ENCODE assay signal across 18 cellular contexts in the genomic region with DNA sequence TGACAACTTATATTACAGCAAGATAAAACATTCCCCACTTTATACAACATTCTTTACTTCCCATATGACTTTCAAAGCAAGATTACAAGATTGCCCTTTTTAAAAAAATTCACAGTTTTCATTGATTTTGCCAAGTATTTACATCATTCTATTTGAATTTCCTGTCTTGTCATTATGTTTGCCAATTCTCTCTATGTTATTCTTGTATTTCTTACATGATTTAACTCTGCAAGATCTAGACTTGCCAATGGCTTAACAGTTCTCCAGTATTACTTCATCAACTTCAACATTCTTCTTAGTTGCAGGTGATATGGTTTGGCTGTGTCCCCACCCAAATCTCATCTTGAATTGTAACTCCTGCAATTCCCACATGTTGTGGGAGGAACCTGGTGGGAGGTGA. TPM values are rescaled to one million over a fixed set of nuclear protein-coding genes. Genes with fewer than 3 reads are reported as not detected.
DNase-seq lines count a peak whose midpoint lies in the region; ATAC-seq and TF ChIP-seq lines count a peak whose summit lies in the region.
"Had no signal": no experiment of that assay in that cellular context is flagged by ENCODE, and none has a peak within 500 bp of the region (broad histone marks: within the 10 kb centered on the region; RNA-seq: fewer than 3 reads in every experiment).

No MANE protein-coding gene starts in this region.

- no peak for TF ChIP-seq CTCF in AG04449 (IDR thresholded peaks at IDR 0.05; ENCODE audit: insufficient read depth, low read length, missing control alignments)
- no peak for TF ChIP-seq CTCF in choroid plexus epithelial cell (conservative IDR thresholded peaks at IDR 0.05; ENCODE audit: low read depth, low read length)
- no peak for TF ChIP-seq CTCF in fibroblast of the aortic adventitia (IDR thresholded peaks at IDR 0.05; ENCODE audit: insufficient read depth, low read length)

- DNase-seq in AG04449 (ENCODE audit: low read depth, low spot score) (peak; percentile 0), NCI-H226 (peak; percentile 17), choroid plexus epithelial cell (ENCODE audit: low read depth) (peak; percentile 39), fibroblast of the aortic adventitia (ENCODE audit: low read depth) (peak; percentile 85), T-helper 2 cell (no peak), CD1c-positive myeloid dendritic cell (ENCODE audit: extremely low spot score) (no peak)
- DNase-seq: CD4-positive, alpha-beta T cell; EL; KBM-7; NCI-H1105 treated with DMSO at 0.1 percent for 48 hours; NCI-H1694; NCI-H524; PC-3; RPMI8226; SJCRH30 had no signal

- POLR2A ChIA-PET in AG04449 (lab: Yijun Ruan, JAX): no interaction called here

- ATAC-seq in HG03378 (IDR thresholded peaks at IDR 0.05; ENCODE audit: unreplicated experiment) (no peak), HG02798 (IDR thresholded peaks at IDR 0.05; ENCODE audit: poor library complexity, unreplicated experiment) (no peak)
- ATAC-seq: GM12878, PC-3 had no signal

- H3K4me3 ChIP-seq in AG04449 (ENCODE audit: low read depth, low read length) (no peak overlapping the region), choroid plexus epithelial cell (ENCODE audit: low read depth, low read length) (no peak overlapping the region), fibroblast of the aortic adventitia (ENCODE audit: low read depth, low read length) (no peak overlapping the region)
- H3K4me3 ChIP-seq: GM12878, SJCRH30 had no signal

- CTCF ChIA-PET in AG04449 (lab: Yijun Ruan, JAX): no interaction called here

RNA-seq across cellular contexts. Expression of a gene that starts 31.6 kb away (rescaled TPM):
- 4.8 and 7.2 TPM in 2 replicates for total RNA-seq in fibroblast of the aortic adventitia (ENCODE audit: low replicate concordance)

Comparison
In these comparisons a context has a peak if more than half of its experiments do, and no peak if none do; other contexts are left out.
1. DNase-seq: peak in AG04449 (single experiment), NCI-H226 (single experiment), choroid plexus epithelial cell (single experiment) and fibroblast of the aortic adventitia (single experiment); none in T-helper 2 cell (0 of 5) and CD1c-positive myeloid dendritic cell (single experiment).